ENCODE assay signal across 1 cellular context in the genomic region with DNA sequence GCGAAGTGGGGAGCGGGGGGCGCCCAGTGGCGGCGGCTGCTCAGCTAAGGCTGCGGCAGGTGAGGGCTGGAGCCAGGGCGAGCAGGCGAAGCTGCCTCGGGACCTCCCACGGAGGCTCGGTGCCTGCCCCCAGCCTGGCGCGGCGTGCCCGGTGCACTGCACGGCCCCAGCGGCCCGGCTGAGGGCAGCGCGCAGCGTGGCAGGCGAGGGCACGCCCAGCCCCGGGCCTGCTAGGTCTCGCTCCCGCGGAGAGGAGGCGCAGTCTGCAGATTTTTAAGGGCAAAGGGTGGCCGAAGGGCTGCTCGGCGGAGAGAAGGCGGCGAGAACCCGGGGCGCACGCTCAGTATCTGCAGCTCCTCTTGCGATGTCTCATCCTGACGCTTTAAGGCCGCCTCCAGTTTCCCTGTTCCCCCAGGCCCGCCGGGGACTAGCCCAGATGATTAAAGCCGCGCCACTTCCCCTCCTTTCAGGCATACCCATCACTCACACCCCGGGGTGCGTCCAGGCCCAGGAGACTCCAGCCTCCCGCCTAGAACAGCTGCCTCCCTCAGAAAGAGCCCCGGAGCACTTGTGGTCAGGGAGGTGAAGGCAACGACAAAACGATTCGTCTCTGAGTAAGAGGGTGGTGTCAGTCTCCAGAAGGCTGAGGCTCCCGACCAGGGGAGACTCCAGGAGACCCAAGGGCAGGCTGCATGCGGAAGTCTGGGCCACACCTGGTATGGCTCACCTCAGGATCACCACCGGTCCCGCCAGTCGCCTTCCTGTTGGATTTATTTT.
TF ChIP-seq lines count a peak whose summit lies in the region.

A gene with protein sequence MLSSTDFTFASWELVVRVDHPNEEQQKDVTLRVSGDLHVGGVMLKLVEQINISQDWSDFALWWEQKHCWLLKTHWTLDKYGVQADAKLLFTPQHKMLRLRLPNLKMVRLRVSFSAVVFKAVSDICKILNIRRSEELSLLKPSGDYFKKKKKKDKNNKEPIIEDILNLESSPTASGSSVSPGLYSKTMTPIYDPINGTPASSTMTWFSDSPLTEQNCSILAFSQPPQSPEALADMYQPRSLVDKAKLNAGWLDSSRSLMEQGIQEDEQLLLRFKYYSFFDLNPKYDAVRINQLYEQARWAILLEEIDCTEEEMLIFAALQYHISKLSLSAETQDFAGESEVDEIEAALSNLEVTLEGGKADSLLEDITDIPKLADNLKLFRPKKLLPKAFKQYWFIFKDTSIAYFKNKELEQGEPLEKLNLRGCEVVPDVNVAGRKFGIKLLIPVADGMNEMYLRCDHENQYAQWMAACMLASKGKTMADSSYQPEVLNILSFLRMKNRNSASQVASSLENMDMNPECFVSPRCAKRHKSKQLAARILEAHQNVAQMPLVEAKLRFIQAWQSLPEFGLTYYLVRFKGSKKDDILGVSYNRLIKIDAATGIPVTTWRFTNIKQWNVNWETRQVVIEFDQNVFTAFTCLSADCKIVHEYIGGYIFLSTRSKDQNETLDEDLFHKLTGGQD (minus strand): TSS at position 158 of the 777 bp plus-strand sequence. CDS start 3,476 bp downstream, outside the sequence.

TF ChIP-seq in HepG2, 621 proteins besides CTCF, POLR2A, EP300 and RAD21 (continued from another document and continues in another):
- no peak for TF ChIP-seq GTF2F1 (IDR thresholded peaks at IDR 0.05; ENCODE audit: low read length)
- TF ChIP-seq SRF (IDR thresholded peaks at IDR 0.05; ENCODE audit: low read depth, low read length): no peak
- peak; percentile 59; the same call in 1 of the 2 replicates for TF ChIP-seq PHF21A (CRISPR knock-in tag; IDR thresholded peaks at IDR 0.05)
- peak; percentile 86 for TF ChIP-seq ZBTB38 (CRISPR knock-in tag; IDR thresholded peaks at IDR 0.05)
- TF ChIP-seq NONO (IDR thresholded peaks at IDR 0.05): no peak
- peak; percentile 86 for TF ChIP-seq NONO (CRISPR knock-in tag; conservative IDR thresholded peaks at IDR 0.05)
- TF ChIP-seq YY1 (IDR thresholded peaks at IDR 0.05; ENCODE audit: insufficient read depth, insufficient replicate concordance, low read depth, low read length): peak; percentile 2
- TF ChIP-seq ZNF335 (CRISPR knock-in tag; IDR thresholded peaks at IDR 0.05): no peak
- TF ChIP-seq ZNF282 (IDR thresholded peaks at IDR 0.05; ENCODE audit: partially characterized antibody): no peak
- TF ChIP-seq, protein P1, sequence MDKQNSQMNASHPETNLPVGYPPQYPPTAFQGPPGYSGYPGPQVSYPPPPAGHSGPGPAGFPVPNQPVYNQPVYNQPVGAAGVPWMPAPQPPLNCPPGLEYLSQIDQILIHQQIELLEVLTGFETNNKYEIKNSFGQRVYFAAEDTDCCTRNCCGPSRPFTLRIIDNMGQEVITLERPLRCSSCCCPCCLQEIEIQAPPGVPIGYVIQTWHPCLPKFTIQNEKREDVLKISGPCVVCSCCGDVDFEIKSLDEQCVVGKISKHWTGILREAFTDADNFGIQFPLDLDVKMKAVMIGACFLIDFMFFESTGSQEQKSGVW (CRISPR knock-in tag; IDR thresholded peaks at IDR 0.05; ENCODE audit: borderline replicate concordance): peak; percentile 95
- TF ChIP-seq ZNF780A (CRISPR knock-in tag; IDR thresholded peaks at IDR 0.05): peak; percentile 52
- TF ChIP-seq ZNF589 (CRISPR knock-in tag; conservative IDR thresholded peaks at IDR 0.05): peak; percentile 77; the same call in 1 of the 2 replicates
- TF ChIP-seq TBX2 (CRISPR knock-in tag; IDR thresholded peaks at IDR 0.05; ENCODE audit: borderline replicate concordance): peak; percentile 80
- TF ChIP-seq, protein P2, sequence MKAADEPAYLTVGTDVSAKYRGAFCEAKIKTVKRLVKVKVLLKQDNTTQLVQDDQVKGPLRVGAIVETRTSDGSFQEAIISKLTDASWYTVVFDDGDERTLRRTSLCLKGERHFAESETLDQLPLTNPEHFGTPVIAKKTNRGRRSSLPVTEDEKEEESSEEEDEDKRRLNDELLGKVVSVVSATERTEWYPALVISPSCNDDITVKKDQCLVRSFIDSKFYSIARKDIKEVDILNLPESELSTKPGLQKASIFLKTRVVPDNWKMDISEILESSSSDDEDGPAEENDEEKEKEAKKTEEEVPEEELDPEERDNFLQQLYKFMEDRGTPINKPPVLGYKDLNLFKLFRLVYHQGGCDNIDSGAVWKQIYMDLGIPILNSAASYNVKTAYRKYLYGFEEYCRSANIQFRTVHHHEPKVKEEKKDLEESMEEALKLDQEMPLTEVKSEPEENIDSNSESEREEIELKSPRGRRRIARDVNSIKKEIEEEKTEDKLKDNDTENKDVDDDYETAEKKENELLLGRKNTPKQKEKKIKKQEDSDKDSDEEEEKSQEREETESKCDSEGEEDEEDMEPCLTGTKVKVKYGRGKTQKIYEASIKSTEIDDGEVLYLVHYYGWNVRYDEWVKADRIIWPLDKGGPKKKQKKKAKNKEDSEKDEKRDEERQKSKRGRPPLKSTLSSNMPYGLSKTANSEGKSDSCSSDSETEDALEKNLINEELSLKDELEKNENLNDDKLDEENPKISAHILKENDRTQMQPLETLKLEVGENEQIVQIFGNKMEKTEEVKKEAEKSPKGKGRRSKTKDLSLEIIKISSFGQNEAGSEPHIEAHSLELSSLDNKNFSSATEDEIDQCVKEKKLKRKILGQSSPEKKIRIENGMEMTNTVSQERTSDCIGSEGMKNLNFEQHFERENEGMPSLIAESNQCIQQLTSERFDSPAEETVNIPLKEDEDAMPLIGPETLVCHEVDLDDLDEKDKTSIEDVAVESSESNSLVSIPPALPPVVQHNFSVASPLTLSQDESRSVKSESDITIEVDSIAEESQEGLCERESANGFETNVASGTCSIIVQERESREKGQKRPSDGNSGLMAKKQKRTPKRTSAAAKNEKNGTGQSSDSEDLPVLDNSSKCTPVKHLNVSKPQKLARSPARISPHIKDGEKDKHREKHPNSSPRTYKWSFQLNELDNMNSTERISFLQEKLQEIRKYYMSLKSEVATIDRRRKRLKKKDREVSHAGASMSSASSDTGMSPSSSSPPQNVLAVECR (CRISPR knock-in tag; IDR thresholded peaks at IDR 0.05; ENCODE audit: borderline replicate concordance): peak; percentile 94
- TF ChIP-seq, protein P3, sequence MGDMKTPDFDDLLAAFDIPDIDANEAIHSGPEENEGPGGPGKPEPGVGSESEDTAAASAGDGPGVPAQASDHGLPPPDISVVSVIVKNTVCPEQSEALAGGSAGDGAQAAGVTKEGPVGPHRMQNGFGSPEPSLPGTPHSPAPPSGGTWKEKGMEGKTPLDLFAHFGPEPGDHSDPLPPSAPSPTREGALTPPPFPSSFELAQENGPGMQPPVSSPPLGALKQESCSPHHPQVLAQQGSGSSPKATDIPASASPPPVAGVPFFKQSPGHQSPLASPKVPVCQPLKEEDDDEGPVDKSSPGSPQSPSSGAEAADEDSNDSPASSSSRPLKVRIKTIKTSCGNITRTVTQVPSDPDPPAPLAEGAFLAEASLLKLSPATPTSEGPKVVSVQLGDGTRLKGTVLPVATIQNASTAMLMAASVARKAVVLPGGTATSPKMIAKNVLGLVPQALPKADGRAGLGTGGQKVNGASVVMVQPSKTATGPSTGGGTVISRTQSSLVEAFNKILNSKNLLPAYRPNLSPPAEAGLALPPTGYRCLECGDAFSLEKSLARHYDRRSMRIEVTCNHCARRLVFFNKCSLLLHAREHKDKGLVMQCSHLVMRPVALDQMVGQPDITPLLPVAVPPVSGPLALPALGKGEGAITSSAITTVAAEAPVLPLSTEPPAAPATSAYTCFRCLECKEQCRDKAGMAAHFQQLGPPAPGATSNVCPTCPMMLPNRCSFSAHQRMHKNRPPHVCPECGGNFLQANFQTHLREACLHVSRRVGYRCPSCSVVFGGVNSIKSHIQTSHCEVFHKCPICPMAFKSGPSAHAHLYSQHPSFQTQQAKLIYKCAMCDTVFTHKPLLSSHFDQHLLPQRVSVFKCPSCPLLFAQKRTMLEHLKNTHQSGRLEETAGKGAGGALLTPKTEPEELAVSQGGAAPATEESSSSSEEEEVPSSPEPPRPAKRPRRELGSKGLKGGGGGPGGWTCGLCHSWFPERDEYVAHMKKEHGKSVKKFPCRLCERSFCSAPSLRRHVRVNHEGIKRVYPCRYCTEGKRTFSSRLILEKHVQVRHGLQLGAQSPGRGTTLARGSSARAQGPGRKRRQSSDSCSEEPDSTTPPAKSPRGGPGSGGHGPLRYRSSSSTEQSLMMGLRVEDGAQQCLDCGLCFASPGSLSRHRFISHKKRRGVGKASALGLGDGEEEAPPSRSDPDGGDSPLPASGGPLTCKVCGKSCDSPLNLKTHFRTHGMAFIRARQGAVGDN (CRISPR knock-in tag; IDR thresholded peaks at IDR 0.05): peak; percentile 99
- TF ChIP-seq TBP (CRISPR knock-in tag; IDR thresholded peaks at IDR 0.05): peak; percentile 59; the same call in 1 of the 2 replicates
- TF ChIP-seq U2AF1 (optimal IDR thresholded peaks at IDR 0.05; ENCODE audit: low read depth, low read length): peak; percentile 97
- TF ChIP-seq TEAD3 (CRISPR knock-in tag; optimal IDR thresholded peaks at IDR 0.05; ENCODE audit: borderline replicate concordance): peak; percentile 70
- no peak; the same call in 1 of the 2 replicates for TF ChIP-seq ZNF124 (CRISPR knock-in tag; IDR thresholded peaks at IDR 0.05)
- peak; percentile 70; the same call in 1 of the 2 replicates for TF ChIP-seq GFI1 (CRISPR knock-in tag; IDR thresholded peaks at IDR 0.05; ENCODE audit: borderline replicate concordance)
- TF ChIP-seq ZNF547 (CRISPR knock-in tag; IDR thresholded peaks at IDR 0.05): peak; percentile 95
- TF ChIP-seq JARID2 (CRISPR knock-in tag; IDR thresholded peaks at IDR 0.05; ENCODE audit: insufficient replicate concordance): no peak
- TF ChIP-seq MEF2D (CRISPR knock-in tag; IDR thresholded peaks at IDR 0.05): peak; percentile 41; the same call in 1 of the 2 replicates
- TF ChIP-seq ZNF382 (CRISPR knock-in tag; IDR thresholded peaks at IDR 0.05; ENCODE audit: borderline replicate concordance): no peak
- peak; percentile 92 for TF ChIP-seq ZNF383 (CRISPR knock-in tag; IDR thresholded peaks at IDR 0.05; ENCODE audit: borderline replicate concordance)
- peak; percentile 82; the same call in 1 of the 2 replicates for TF ChIP-seq TOPORS (CRISPR knock-in tag; IDR thresholded peaks at IDR 0.05)
- peak; percentile 61; the same call in 1 of the 2 replicates for TF ChIP-seq ZNF577 (CRISPR knock-in tag; IDR thresholded peaks at IDR 0.05; ENCODE audit: borderline replicate concordance, low read depth)
- TF ChIP-seq, protein P4, sequence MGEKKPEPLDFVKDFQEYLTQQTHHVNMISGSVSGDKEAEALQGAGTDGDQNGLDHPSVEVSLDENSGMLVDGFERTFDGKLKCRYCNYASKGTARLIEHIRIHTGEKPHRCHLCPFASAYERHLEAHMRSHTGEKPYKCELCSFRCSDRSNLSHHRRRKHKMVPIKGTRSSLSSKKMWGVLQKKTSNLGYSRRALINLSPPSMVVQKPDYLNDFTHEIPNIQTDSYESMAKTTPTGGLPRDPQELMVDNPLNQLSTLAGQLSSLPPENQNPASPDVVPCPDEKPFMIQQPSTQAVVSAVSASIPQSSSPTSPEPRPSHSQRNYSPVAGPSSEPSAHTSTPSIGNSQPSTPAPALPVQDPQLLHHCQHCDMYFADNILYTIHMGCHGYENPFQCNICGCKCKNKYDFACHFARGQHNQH (CRISPR knock-in tag; IDR thresholded peaks at IDR 0.05): peak; percentile 66
- TF ChIP-seq EHMT2 (IDR thresholded peaks at IDR 0.05; ENCODE audit: borderline replicate concordance, low read depth, low read length): no peak
- TF ChIP-seq, protein P5, sequence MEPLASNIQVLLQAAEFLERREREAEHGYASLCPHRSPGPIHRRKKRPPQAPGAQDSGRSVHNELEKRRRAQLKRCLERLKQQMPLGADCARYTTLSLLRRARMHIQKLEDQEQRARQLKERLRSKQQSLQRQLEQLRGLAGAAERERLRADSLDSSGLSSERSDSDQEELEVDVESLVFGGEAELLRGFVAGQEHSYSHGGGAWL (CRISPR knock-in tag; IDR thresholded peaks at IDR 0.05): peak; percentile 72
- TF ChIP-seq, protein P6, sequence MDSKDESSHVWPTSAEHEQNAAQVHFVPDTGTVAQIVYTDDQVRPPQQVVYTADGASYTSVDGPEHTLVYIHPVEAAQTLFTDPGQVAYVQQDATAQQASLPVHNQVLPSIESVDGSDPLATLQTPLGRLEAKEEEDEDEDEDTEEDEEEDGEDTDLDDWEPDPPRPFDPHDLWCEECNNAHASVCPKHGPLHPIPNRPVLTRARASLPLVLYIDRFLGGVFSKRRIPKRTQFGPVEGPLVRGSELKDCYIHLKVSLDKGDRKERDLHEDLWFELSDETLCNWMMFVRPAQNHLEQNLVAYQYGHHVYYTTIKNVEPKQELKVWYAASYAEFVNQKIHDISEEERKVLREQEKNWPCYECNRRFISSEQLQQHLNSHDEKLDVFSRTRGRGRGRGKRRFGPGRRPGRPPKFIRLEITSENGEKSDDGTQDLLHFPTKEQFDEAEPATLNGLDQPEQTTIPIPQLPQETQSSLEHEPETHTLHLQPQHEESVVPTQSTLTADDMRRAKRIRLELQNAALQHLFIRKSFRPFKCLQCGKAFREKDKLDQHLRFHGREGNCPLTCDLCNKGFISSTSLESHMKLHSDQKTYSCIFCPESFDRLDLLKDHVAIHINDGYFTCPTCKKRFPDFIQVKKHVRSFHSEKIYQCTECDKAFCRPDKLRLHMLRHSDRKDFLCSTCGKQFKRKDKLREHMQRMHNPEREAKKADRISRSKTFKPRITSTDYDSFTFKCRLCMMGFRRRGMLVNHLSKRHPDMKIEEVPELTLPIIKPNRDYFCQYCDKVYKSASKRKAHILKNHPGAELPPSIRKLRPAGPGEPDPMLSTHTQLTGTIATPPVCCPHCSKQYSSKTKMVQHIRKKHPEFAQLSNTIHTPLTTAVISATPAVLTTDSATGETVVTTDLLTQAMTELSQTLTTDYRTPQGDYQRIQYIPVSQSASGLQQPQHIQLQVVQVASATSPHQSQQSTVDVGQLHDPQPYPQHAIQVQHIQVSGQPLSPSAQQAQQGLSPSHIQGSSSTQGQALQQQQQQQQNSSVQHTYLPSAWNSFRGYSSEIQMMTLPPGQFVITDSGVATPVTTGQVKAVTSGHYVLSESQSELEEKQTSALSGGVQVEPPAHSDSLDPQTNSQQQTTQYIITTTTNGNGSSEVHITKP (CRISPR knock-in tag; IDR thresholded peaks at IDR 0.05; ENCODE audit: low read depth): 0 out of 2 replicates have a peak, but pooled peaks have one; percentile 41
- no peak; the same call in 1 of the 2 replicates for TF ChIP-seq RFXANK (CRISPR knock-in tag; IDR thresholded peaks at IDR 0.05)
- TF ChIP-seq ZNF235 (CRISPR knock-in tag; IDR thresholded peaks at IDR 0.05; ENCODE audit: borderline replicate concordance): no peak; the same call in 1 of the 2 replicates
- peak; percentile 91; the same call in 1 of the 2 replicates for TF ChIP-seq ZNF549 (CRISPR knock-in tag; IDR thresholded peaks at IDR 0.05)
- TF ChIP-seq, protein P7, sequence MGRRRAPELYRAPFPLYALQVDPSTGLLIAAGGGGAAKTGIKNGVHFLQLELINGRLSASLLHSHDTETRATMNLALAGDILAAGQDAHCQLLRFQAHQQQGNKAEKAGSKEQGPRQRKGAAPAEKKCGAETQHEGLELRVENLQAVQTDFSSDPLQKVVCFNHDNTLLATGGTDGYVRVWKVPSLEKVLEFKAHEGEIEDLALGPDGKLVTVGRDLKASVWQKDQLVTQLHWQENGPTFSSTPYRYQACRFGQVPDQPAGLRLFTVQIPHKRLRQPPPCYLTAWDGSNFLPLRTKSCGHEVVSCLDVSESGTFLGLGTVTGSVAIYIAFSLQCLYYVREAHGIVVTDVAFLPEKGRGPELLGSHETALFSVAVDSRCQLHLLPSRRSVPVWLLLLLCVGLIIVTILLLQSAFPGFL (CRISPR knock-in tag; IDR thresholded peaks at IDR 0.05): peak; percentile 90
- TF ChIP-seq, protein P8, sequence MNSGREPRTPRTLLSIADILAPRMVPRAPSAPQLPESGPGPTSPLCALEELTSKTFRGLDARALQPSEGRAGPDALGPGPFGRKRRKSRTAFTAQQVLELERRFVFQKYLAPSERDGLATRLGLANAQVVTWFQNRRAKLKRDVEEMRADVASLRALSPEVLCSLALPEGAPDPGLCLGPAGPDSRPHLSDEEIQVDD (CRISPR knock-in tag; IDR thresholded peaks at IDR 0.05; ENCODE audit: borderline replicate concordance): peak; percentile 96; the same call in 1 of the 2 replicates
- TF ChIP-seq NFRKB (IDR thresholded peaks at IDR 0.05): no peak
